Comparison of ENCODE assay signal across 20 cellular contexts in genomic region chr5:69312459-69313160, GRCh38.
"Had no signal": no experiment of that assay in that cellular context is flagged by ENCODE, and none has a peak within 500 bp of the region (broad histone marks: within the 10 kb centered on the region; RNA-seq: fewer than 3 reads in every experiment).

No MANE protein-coding gene starts in this region.

- H3K27ac Mint-ChIP-seq: activated naive CD8-positive, alpha-beta T cell treated with anti-CD3 and anti-CD28 coated beads, Interleukin-2, amount 50 U/mL, for 24 hours; activated T-cell treated with anti-CD3 and anti-CD28 coated beads, Interleukin-2, amount 50 U/mL, for 24 hours; activated T-helper 2 cell treated with anti-CD3 and anti-CD28 coated beads, Interferon-gamma antibody, Interleukin-2, Interleukin-4, amounts not matched to agents 10 μg/mL and 5 μg/mL and 100 μg/mL, durations not matched to agents 14 hours and 24 hours and 36 hours; T-cell; type B pancreatic cell had no signal

- H3K27ac ChIP-seq: brain microvascular endothelial cell, coronary artery, gastrocnemius medialis, heart left ventricle, psoas muscle, stomach, WERI-Rb-1 had no signal

- H3K4me3 Mint-ChIP-seq: activated naive CD8-positive, alpha-beta T cell treated with anti-CD3 and anti-CD28 coated beads, Interleukin-2, amount 50 U/mL, for 24 hours; activated T-cell treated with anti-CD3 and anti-CD28 coated beads, Interleukin-2, amount 50 U/mL, for 24 hours; neural crest cell; T-cell; type B pancreatic cell had no signal

- H3K4me3 ChIP-seq: coronary artery, gastrocnemius medialis, heart left ventricle, left lung, psoas muscle, stomach had no signal

- H3K36me3 ChIP-seq: brain microvascular endothelial cell had no signal

- H3K27me3 ChIP-seq: brain microvascular endothelial cell, gastrocnemius medialis, heart left ventricle, left lung, stomach had no signal

- H3K4me1 Mint-ChIP-seq: neural crest cell, T-cell had no signal

- ATAC-seq: activated naive CD8-positive, alpha-beta T cell treated with anti-CD3 and anti-CD28 coated beads, Interleukin-2, amount 50 U/mL, for 24 hours; gastrocnemius medialis; heart left ventricle; left lung; psoas muscle; right cardiac atrium; T-cell had no signal

- DNase-seq: activated CD4-positive, alpha-beta T cell treated with anti-CD3 and anti-CD28 coated beads for 1 hour; activated CD4-positive, alpha-beta T cell treated with anti-CD3 and anti-CD28 coated beads, Interleukin-2, amount 50 U/mL, for 4 hours; activated naive CD4-positive, alpha-beta T cell treated with Interleukin-2 at 50 U/mL for 16 hours; activated naive CD8-positive, alpha-beta T cell treated with anti-CD3 and anti-CD28 coated beads, Interleukin-2, amount 50 U/mL, for 24 hours; activated T-cell treated with anti-CD3 and anti-CD28 coated beads, Interleukin-2, amount 50 U/mL, for 24 hours; anterior cingulate cortex; brain microvascular endothelial cell; gastrocnemius medialis; heart left ventricle; left lung; psoas muscle; right cardiac atrium; stimulated activated CD4-positive, alpha-beta T cell treated with anti-CD3 and anti-CD28 coated beads, Interleukin-2, amount 100 ng/mL, for 48 hours; stomach; T-cell; WERI-Rb-1 had no signal

- H3K9me3 Mint-ChIP-seq: activated naive CD8-positive, alpha-beta T cell treated with anti-CD3 and anti-CD28 coated beads, Interleukin-2, amount 50 U/mL, for 24 hours; type B pancreatic cell had no signal

- H3K9me3 ChIP-seq: gastrocnemius medialis, left lung, psoas muscle, stomach had no signal

- H3K4me1 ChIP-seq: gastrocnemius medialis, heart left ventricle, left lung, psoas muscle, stomach had no signal

- H3K27me3 Mint-ChIP-seq: activated naive CD8-positive, alpha-beta T cell treated with anti-CD3 and anti-CD28 coated beads, Interleukin-2, amount 50 U/mL, for 24 hours; activated T-cell treated with anti-CD3 and anti-CD28 coated beads, Interleukin-2, amount 50 U/mL, for 24 hours; T-cell; type B pancreatic cell had no signal
